In the genomic region with DNA sequence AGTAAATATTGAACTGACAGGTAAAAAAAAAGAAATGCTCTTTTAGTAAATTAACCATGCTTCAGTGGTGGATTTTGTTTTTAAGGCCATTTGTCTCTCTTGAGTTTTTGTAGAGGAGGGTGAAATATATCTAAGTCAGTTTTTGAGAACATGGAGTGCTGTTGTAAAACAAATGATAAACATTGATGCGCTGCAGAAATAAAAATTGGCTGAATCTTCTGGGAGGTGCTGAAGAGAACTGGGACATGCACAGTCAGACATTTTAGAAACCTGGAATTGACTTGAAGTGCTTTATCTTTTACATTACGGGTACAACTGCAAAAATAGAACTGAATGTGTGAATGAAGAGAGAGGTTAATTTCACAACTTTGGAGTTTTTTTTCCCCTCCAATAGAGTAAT, we compare ENCODE assay signal across 24 cellular contexts.
DNase-seq lines count a peak whose midpoint lies in the region; ATAC-seq, FAIRE-seq and TF ChIP-seq lines count a peak whose summit lies in the region.
"Had no signal": no experiment of that assay in that cellular context is flagged by ENCODE, and none has a peak within 500 bp of the region (broad histone marks: within the 10 kb centered on the region; RNA-seq: fewer than 3 reads in every experiment).

No MANE protein-coding gene starts in this region.

- BruUV-seq in OCI-LY7 (replicated peaks; lab: Mats Ljungman, UMichigan), result no TSS peak

- H3K27me3 ChIP-seq in BLaER1 (no peaks in the 10 kb centered on the region), HL-60 (ENCODE audit: insufficient read depth, poor library complexity, severe bottlenecking) (no peaks in the 10 kb centered on the region)

- ATAC-seq in natural killer cell treated with Interleukin-12 subunit alpha and Interleukin-12 subunit beta and Interleukin-15 and Interleukin-18, amount 100 ng/mL, for 72 hours, result peak in 1 of 2 donors; percentile 52
- ATAC-seq in GM18511 (IDR thresholded peaks at IDR 0.05; ENCODE audit: unreplicated experiment) (no peak), HG03432 (IDR thresholded peaks at IDR 0.05; ENCODE audit: unreplicated experiment) (no peak)
- ATAC-seq: activated T-helper 17 cell treated with anti-CD3 and anti-CD28 coated beads, Interleukin-2, amount 50 U/mL, for 72 hours; CD8-positive, alpha-beta T cell; sciatic nerve; SK-N-SH treated with all-trans-retinoic acid at 6 μM for 48 hours had no signal

- no peaks in the 10 kb centered on the region for H3K9me3 Mint-ChIP-seq in natural killer cell treated with Interleukin-12 subunit alpha and Interleukin-12 subunit beta and Interleukin-15 and Interleukin-18, amount 100 ng/mL, for 72 hours
- H3K9me3 Mint-ChIP-seq: activated naive CD8-positive, alpha-beta T cell treated with anti-CD3 and anti-CD28 coated beads, Interleukin-2, amount 10 ng/mL, durations not matched to agents 7 days and 5 days; activated T-helper 17 cell treated with anti-CD3 and anti-CD28 coated beads, Interleukin-2, amount 50 U/mL, for 72 hours; CD8-positive, alpha-beta T cell; nephron had no signal

- H3K4me1 Mint-ChIP-seq in natural killer cell treated with Interleukin-12 subunit alpha and Interleukin-12 subunit beta and Interleukin-15 and Interleukin-18, amount 100 ng/mL, for 72 hours (ENCODE audit: low read depth in 2 of 2), result peaks cover 43 to 60% of the 10 kb centered on the region in 2 donors

- CTCF ChIA-PET in OCI-LY7 (lab: Charles Lee; ENCODE audit: unreplicated experiment), result no interaction called here

- intact Hi-C loops in OCI-LY7 (cut with micrococcal nuclease; ENCODE audit: unreplicated experiment), result no loop called here

- H3K27ac ChIP-seq in BLaER1 (no peak overlapping the region), HL-60 (replicated peaks) (no peak overlapping the region), OCI-LY7 (ENCODE audit: low read depth, low read length, poor library complexity, severe bottlenecking) (no peak overlapping the region)
- H3K27ac ChIP-seq: parathyroid adenoma, thoracic aorta had no signal

- FAIRE-seq in endometrium (lab: Jason Lieb, UNC), result peak; percentile 50

- H3K36me3 Mint-ChIP-seq in natural killer cell treated with Interleukin-12 subunit alpha and Interleukin-12 subunit beta and Interleukin-15 and Interleukin-18, amount 100 ng/mL, for 72 hours, result peaks cover 9% of the 10 kb centered on the region
- H3K36me3 Mint-ChIP-seq: activated naive CD8-positive, alpha-beta T cell treated with anti-CD3 and anti-CD28 coated beads, Interleukin-2, amount 10 ng/mL, durations not matched to agents 7 days and 5 days; CD8-positive, alpha-beta T cell had no signal

- POLR2A ChIA-PET in OCI-LY7 (lab: Charles Lee), result interaction anchor here (0.6 to 0.7 kb wide), 2 partner anchors 605 to 849 kb away, joined by 3 read pairs; no protein-coding TSS in a partner anchor

- H4K20me1 ChIP-seq in BLaER1 (no peaks in the 10 kb centered on the region), OCI-LY7 (ENCODE audit: insufficient read depth, low read length) (no peaks in the 10 kb centered on the region)

- TF ChIP-seq CTCF in HL-60 (IDR thresholded peaks at IDR 0.05; ENCODE audit: insufficient read depth, low read length) (no peak), OCI-LY7 (conservative IDR thresholded peaks at IDR 0.05; ENCODE audit: low read length) (no peak)

- H2AFZ ChIP-seq in OCI-LY7 (ENCODE audit: low read length), result no peak overlapping the region
- H2AFZ ChIP-seq: parathyroid adenoma had no signal

- H3K4me2 ChIP-seq in BLaER1, result peak overlapping the region; percentile 81
- H3K4me2 ChIP-seq in OCI-LY7 (ENCODE audit: low read length), result no peak overlapping the region

- no peak overlapping the region for H3K9ac ChIP-seq in BLaER1
- H3K9ac ChIP-seq: parathyroid adenoma had no signal

- no peaks in the 10 kb centered on the region for H3K27me3 Mint-ChIP-seq in natural killer cell treated with Interleukin-12 subunit alpha and Interleukin-12 subunit beta and Interleukin-15 and Interleukin-18, amount 100 ng/mL, for 72 hours

- H3K79me2 ChIP-seq in OCI-LY7 (ENCODE audit: insufficient read depth, low read depth, low read length), result no peaks in the 10 kb centered on the region
- H3K79me2 ChIP-seq: parathyroid adenoma had no signal

- H3K9me3 ChIP-seq in BLaER1 (no peaks in the 10 kb centered on the region), OCI-LY7 (ENCODE audit: low read length) (no peaks in the 10 kb centered on the region)
- H3K9me3 ChIP-seq: thoracic aorta had no signal

- H3K27ac Mint-ChIP-seq in natural killer cell treated with Interleukin-12 subunit alpha and Interleukin-12 subunit beta and Interleukin-15 and Interleukin-18, amount 100 ng/mL, for 72 hours, result peak overlapping the region; percentile 41 to 92
- H3K27ac Mint-ChIP-seq: activated naive CD8-positive, alpha-beta T cell treated with anti-CD3 and anti-CD28 coated beads, Interleukin-2, amount 10 ng/mL, durations not matched to agents 7 days and 5 days; activated T-helper 17 cell treated with anti-CD3 and anti-CD28 coated beads, Interleukin-2, amount 50 U/mL, for 72 hours; CD8-positive, alpha-beta T cell; nephron had no signal

- H3K4me3 Mint-ChIP-seq in natural killer cell treated with Interleukin-12 subunit alpha and Interleukin-12 subunit beta and Interleukin-15 and Interleukin-18, amount 100 ng/mL, for 72 hours, result peak overlapping the region; percentile 73
- H3K4me3 Mint-ChIP-seq: activated naive CD8-positive, alpha-beta T cell treated with anti-CD3 and anti-CD28 coated beads, Interleukin-2, amount 10 ng/mL, durations not matched to agents 7 days and 5 days; activated T-helper 17 cell treated with anti-CD3 and anti-CD28 coated beads, Interleukin-2, amount 50 U/mL, for 72 hours; CD8-positive, alpha-beta T cell; nephron had no signal

- DNase-seq in HL-60 (ENCODE audit: low read depth in 1 of 2, low spot score in 1 of 2) (no peak), dermis blood vessel endothelial cell (no peak), OCI-LY7 (ENCODE audit: low spot score) (no peak)
- DNase-seq in natural killer cell treated with Interleukin-12 subunit alpha and Interleukin-12 subunit beta and Interleukin-15 and Interleukin-18, amount 100 ng/mL, for 72 hours (ENCODE audit: low spot score), result no peak
- DNase-seq: activated CD8-positive, alpha-beta memory T cell treated with anti-CD3 and anti-CD28 coated beads, Interleukin-2, amount 50 U/mL, for 4 hours; activated naive CD8-positive, alpha-beta T cell treated with anti-CD3 and anti-CD28 coated beads, Interleukin-2, amount 10 ng/mL, durations not matched to agents 7 days and 5 days; CD8-positive, alpha-beta T cell; effector CD8-positive, alpha-beta T cell; GF-D8; Kasumi-1; mesendoderm; NCI-H1092 treated with DMSO at 0.1 percent for 48 hours; NCI-H2029 treated with DMSO at 0.1 percent for 48 hours; stimulated activated CD8-positive, alpha-beta memory T cell treated with anti-CD3 and anti-CD28 coated beads, Interleukin-4, amount 100 ng/mL, for 48 hours had no signal

- no peaks in the 10 kb centered on the region for H3K9me2 ChIP-seq in OCI-LY7 (ENCODE audit: insufficient read depth, low read length)

- H3K4me3 ChIP-seq in BLaER1 (no peak overlapping the region), HL-60 (replicated peaks; ENCODE audit: insufficient read depth, low read length) (peak overlapping the region; percentile 55), OCI-LY7 (ENCODE audit: low read depth, low read length, poor library complexity, severe bottlenecking) (no peak overlapping the region)
- H3K4me3 ChIP-seq: thoracic aorta had no signal

- H3K36me3 ChIP-seq in BLaER1, result no peaks in the 10 kb centered on the region
- no peaks in the 10 kb centered on the region for H3K36me3 ChIP-seq in OCI-LY7 (ENCODE audit: insufficient read depth, low read length)
- H3K36me3 ChIP-seq: thoracic aorta had no signal

- H3K4me1 ChIP-seq in BLaER1 (peaks cover 44% of the 10 kb centered on the region), OCI-LY7 (ENCODE audit: insufficient read depth, low read length, poor library complexity, severe bottlenecking) (no peaks in the 10 kb centered on the region)
- H3K4me1 ChIP-seq: parathyroid adenoma had no signal
